Comparison of ENCODE assay signal across 8 cellular contexts in the genomic region with DNA sequence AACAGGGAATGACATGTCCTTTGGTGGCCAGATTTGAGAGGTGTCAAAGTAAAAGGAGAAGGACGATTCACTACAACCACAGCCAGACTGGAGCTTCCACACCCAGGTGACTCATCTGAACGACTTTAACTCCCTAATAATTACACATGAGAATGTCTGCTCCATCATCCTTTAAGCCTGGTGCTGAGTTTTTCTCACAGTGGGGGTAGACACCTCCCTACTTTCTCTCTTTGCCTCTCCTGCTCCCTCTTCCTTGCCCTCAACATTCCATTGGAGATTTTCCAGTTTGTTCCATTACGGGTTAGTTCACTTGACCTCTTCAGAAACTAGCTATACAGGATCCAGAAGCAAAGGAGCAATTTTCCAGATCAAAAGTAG.
DNase-seq lines count a peak whose midpoint lies in the region; ATAC-seq, FAIRE-seq and TF ChIP-seq lines count a peak whose summit lies in the region.

No MANE protein-coding gene starts in this region.

- CTCF ChIA-PET in activated CD8-positive, alpha-beta memory T cell treated with anti-CD3 and anti-CD28 coated beads, Interleukin-2, amount 10 ng/mL, durations not matched to agents 7 days and 5 days (lab: Charles Lee): interaction anchor here (0.9 to 2.4 kb wide), 6 partner anchors 87 to 233 kb away, joined by 3 to 10 read pairs (median 3); a partner anchor contains a TSS

- H3K4me1 ChIP-seq in keratinocyte (ENCODE audit: control insufficient read depth, extremely low read depth, insufficient read depth, low read length) (peaks cover 37% of the 10 kb centered on the region), thyroid gland (peaks cover 65 to 71% of the 10 kb centered on the region in 2 donors)

- dilution Hi-C loops in keratinocyte (cut with MboI; ENCODE audit: extremely low pct_ligation_motif_present, low sequenced_read_pairs): no loop called here

- intact Hi-C loops in thyroid gland (cut with DNase I) (loop anchor here (10.0 kb wide), 1 partner anchor 150 kb away; a partner anchor contains a TSS), lower leg skin (cut with DNase I; ENCODE audit: low total_unique reads) (no loop called here)

- H2AFZ ChIP-seq in keratinocyte (ENCODE audit: control insufficient read depth, low read length): no peak overlapping the region

- H3K4me3 Mint-ChIP-seq in activated CD8-positive, alpha-beta memory T cell treated with anti-CD3 and anti-CD28 coated beads, Interleukin-2, amount 10 ng/mL, durations not matched to agents 7 days and 5 days: peak overlapping the region; percentile 48
- peak overlapping the region; percentile 72 for H3K4me3 Mint-ChIP-seq in activated naive CD8-positive, alpha-beta T cell

- H3K9me1 ChIP-seq in keratinocyte (ENCODE audit: control insufficient read depth, extremely low read depth, insufficient read depth, low read length): peaks cover 3% of the 10 kb centered on the region

- H3K79me2 ChIP-seq in keratinocyte (ENCODE audit: control insufficient read depth, insufficient read depth, low read length): no peaks in the 10 kb centered on the region

- TF ChIP-seq CTCF in keratinocyte (optimal IDR thresholded peaks at IDR 0.05 in 1 of 3, IDR thresholded peaks at IDR 0.05 in 1 of 3, conservative IDR thresholded peaks at IDR 0.05 in 1 of 3; ENCODE audit: extremely low read depth in 1 of 3, insufficient read depth in 2 of 3, low read length in 3 of 3) (no peak), thyroid gland (IDR thresholded peaks at IDR 0.05) (no peak), lower leg skin (IDR thresholded peaks at IDR 0.05) (no peak)

- H3K36me3 Mint-ChIP-seq in activated CD8-positive, alpha-beta memory T cell treated with anti-CD3 and anti-CD28 coated beads, Interleukin-2, amount 10 ng/mL, durations not matched to agents 7 days and 5 days: peaks cover 86% of the 10 kb centered on the region
- peaks cover 31% of the 10 kb centered on the region for H3K36me3 Mint-ChIP-seq in activated naive CD8-positive, alpha-beta T cell

- H3K27ac ChIP-seq in keratinocyte (ENCODE audit: control insufficient read depth, insufficient read depth, low read length) (peak overlapping the region; percentile 59), thyroid gland (peak overlapping the region; percentile 90 to 94 (median 92))

- ATAC-seq in activated CD8-positive, alpha-beta memory T cell treated with anti-CD3 and anti-CD28 coated beads, Interleukin-2, amount 10 ng/mL, durations not matched to agents 7 days and 5 days: no peak
- ATAC-seq in HG03565 (IDR thresholded peaks at IDR 0.05; ENCODE audit: unreplicated experiment) (no peak), HG03460 (IDR thresholded peaks at IDR 0.05; ENCODE audit: unreplicated experiment) (no peak)

- FAIRE-seq in keratinocyte (lab: Jason Lieb, UNC): peak; percentile 79

- peaks cover 97% of the 10 kb centered on the region for H3K4me1 Mint-ChIP-seq in activated CD8-positive, alpha-beta memory T cell treated with anti-CD3 and anti-CD28 coated beads, Interleukin-2, amount 10 ng/mL, durations not matched to agents 7 days and 5 days
- H3K4me1 Mint-ChIP-seq in activated naive CD8-positive, alpha-beta T cell (ENCODE audit: low read depth): peaks cover 98% of the 10 kb centered on the region

- DNase-seq in activated CD8-positive, alpha-beta memory T cell treated with anti-CD3 and anti-CD28 coated beads, Interleukin-2, amount 10 ng/mL, durations not matched to agents 7 days and 5 days: no peak
- no peak for DNase-seq in activated CD8-positive, alpha-beta memory T cell treated with anti-CD3 and anti-CD28 coated beads, Interleukin-2, amount 50 U/mL, for 4 hours
- no peak for DNase-seq in keratinocyte (ENCODE audit: low read depth, low spot score)
- DNase-seq in thyroid gland: no peak
- DNase-seq in lower leg skin (ENCODE audit: low spot score in 2 of 2): no peak

- H3K27me3 Mint-ChIP-seq in activated CD8-positive, alpha-beta memory T cell treated with anti-CD3 and anti-CD28 coated beads, Interleukin-2, amount 10 ng/mL, durations not matched to agents 7 days and 5 days: no peaks in the 10 kb centered on the region
- H3K27me3 Mint-ChIP-seq in activated naive CD8-positive, alpha-beta T cell: no peaks in the 10 kb centered on the region

- no peaks in the 10 kb centered on the region for H4K20me1 ChIP-seq in keratinocyte (ENCODE audit: control insufficient read depth, extremely low read depth, insufficient read depth, low read length)

- WGBS in thyroid gland, 2 donors: 11 to 13% methylated on average over 3 of the region's 3 CpGs
- 13 to 19% methylated on average over 3 of the region's 3 CpGs for WGBS in lower leg skin, 2 donors

- peak overlapping the region; percentile 39 for H3K9ac ChIP-seq in keratinocyte (ENCODE audit: control insufficient read depth, extremely low read depth, insufficient read depth, low read length)

- peaks cover 2% of the 10 kb centered on the region for H3K9me3 Mint-ChIP-seq in activated CD8-positive, alpha-beta memory T cell treated with anti-CD3 and anti-CD28 coated beads, Interleukin-2, amount 10 ng/mL, durations not matched to agents 7 days and 5 days (ENCODE audit: low read depth)
- H3K9me3 Mint-ChIP-seq in activated naive CD8-positive, alpha-beta T cell (ENCODE audit: low read depth): no peaks in the 10 kb centered on the region

- H3K27ac Mint-ChIP-seq in activated CD8-positive, alpha-beta memory T cell treated with anti-CD3 and anti-CD28 coated beads, Interleukin-2, amount 10 ng/mL, durations not matched to agents 7 days and 5 days: peak overlapping the region; percentile 81
- H3K27ac Mint-ChIP-seq in activated naive CD8-positive, alpha-beta T cell: peak overlapping the region; percentile 94

- peak overlapping the region in 1 of 3 experiments; percentile 19 for H3K4me3 ChIP-seq in keratinocyte (ENCODE audit: control insufficient read depth in 2 of 3, extremely low read depth in 1 of 3, insufficient read depth in 2 of 3, low read depth in 1 of 3, low read length in 3 of 3)
- no peak overlapping the region for H3K4me3 ChIP-seq in thyroid gland (replicated peaks in 1 of 3)
- H3K4me3 ChIP-seq in lower leg skin (ENCODE audit: low read depth, poor library complexity, severe bottlenecking): no peak overlapping the region

- no peaks in the 10 kb centered on the region for H3K27me3 ChIP-seq in keratinocyte (ENCODE audit: control insufficient read depth, extremely low read depth, insufficient read depth, low read length)
- no peaks in the 10 kb centered on the region for H3K27me3 ChIP-seq in thyroid gland

- H3K36me3 ChIP-seq in keratinocyte (ENCODE audit: control insufficient read depth in 2 of 2, extremely low read depth in 1 of 2, insufficient read depth in 2 of 2, low read length in 2 of 2) (no peaks in the 10 kb centered on the region), thyroid gland (no peaks in the 10 kb centered on the region)

- TF ChIP-seq POLR2A in thyroid gland (IDR thresholded peaks at IDR 0.05): no peak
- no peak for TF ChIP-seq POLR2A in lower leg skin (IDR thresholded peaks at IDR 0.05)

- H3K9me3 ChIP-seq in keratinocyte (ENCODE audit: control insufficient read depth, low read depth, low read length) (no peaks in the 10 kb centered on the region), thyroid gland (no peaks in the 10 kb centered on the region)

- peak overlapping the region; percentile 68 for H3K4me2 ChIP-seq in keratinocyte (ENCODE audit: control insufficient read depth, extremely low read depth, insufficient read depth, low read depth, low read length)
